ENCODE assay signal across 8 cellular contexts in the genomic region with DNA sequence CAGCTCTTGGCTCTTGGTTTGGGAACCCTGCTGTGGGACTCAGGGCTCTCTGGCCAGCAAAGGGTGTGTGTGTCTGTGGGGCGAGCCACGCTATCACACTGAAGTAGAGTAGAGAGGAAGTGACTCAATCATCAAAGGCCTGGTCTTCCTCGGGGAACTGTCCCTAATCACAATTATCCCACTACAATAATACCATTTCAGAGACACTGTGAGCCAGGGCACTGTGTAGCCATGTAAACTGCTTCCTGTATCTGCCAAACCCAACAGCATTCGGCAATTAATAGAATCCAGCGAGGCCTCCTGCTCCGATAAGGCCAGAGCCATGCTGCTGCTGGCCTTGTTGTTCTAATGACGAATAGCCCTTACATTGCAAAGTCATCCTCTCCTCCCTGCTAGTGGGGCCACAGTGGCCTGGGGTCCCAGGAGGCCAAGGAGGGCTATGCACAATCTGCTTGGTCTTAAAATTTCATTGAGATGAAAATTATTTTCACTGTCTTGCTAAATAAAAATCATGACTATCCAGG. TPM values are rescaled to one million over a fixed set of nuclear protein-coding genes. Genes with fewer than 3 reads are reported as not detected.
DNase-seq lines count a peak whose midpoint lies in the region; ATAC-seq and TF ChIP-seq lines count a peak whose summit lies in the region.
"Had no signal": no experiment of that assay in that cellular context is flagged by ENCODE, and none has a peak within 500 bp of the region (broad histone marks: within the 10 kb centered on the region; RNA-seq: fewer than 3 reads in every experiment).

No MANE protein-coding gene starts in this region.

- POLR2A ChIA-PET in RWPE1 (lab: Yijun Ruan, JAX; ENCODE audit: low non-redundant PET): no interaction called here

- no peaks in the 10 kb centered on the region for H3K36me3 ChIP-seq in spleen

- DNase-seq in RWPE1 (ENCODE audit: low spot score) (no peak), Right ventricle myocardium superior (no peak), spleen (no peak), superior temporal gyrus (ENCODE audit: extremely low spot score) (no peak)
- DNase-seq in activated CD4-positive, alpha-beta T cell treated with anti-CD3 and anti-CD28 coated beads, Interleukin-2, amount 50 U/mL, for 4 hours: no peak

- WGBS in spleen, 5 donors: 32 to 52% (median 42%) methylated on average over 6 to 7 of the region's 7 CpGs

- intact Hi-C loops in Right ventricle myocardium superior (cut with DNase I): no loop called here
- intact Hi-C loops in spleen (cut with DNase I; ENCODE audit: low total_unique reads): no loop called here

- H3K9me3 ChIP-seq in spleen: no peaks in the 10 kb centered on the region

- H3K27me3 ChIP-seq in spleen (replicated peaks in 1 of 7): no peaks in the 10 kb centered on the region

- H3K4me3 ChIP-seq in spleen: no peak overlapping the region

- TF ChIP-seq POLR2A in spleen (IDR thresholded peaks at IDR 0.05): no peak

- CTCF ChIA-PET in RWPE1 (lab: Yijun Ruan, JAX): interaction anchor here (0.6 kb wide), 1 partner anchor 437 kb away, joined by 4 read pairs; no protein-coding TSS in a partner anchor

- TF ChIP-seq CTCF in RWPE1 (conservative IDR thresholded peaks at IDR 0.05; ENCODE audit: low read depth) (no peak), spleen (IDR thresholded peaks at IDR 0.05 in 8 of 11, conservative IDR thresholded peaks at IDR 0.05 in 3 of 11) (no peak)

- ATAC-seq in GM21447 (IDR thresholded peaks at IDR 0.05; ENCODE audit: unreplicated experiment) (peak; percentile 30), Right ventricle myocardium superior (ENCODE audit: poor library complexity) (peak; percentile 69), GM19467 (IDR thresholded peaks at IDR 0.05; ENCODE audit: unreplicated experiment) (no peak)

- H3K27ac ChIP-seq in RWPE1 (peak overlapping the region; percentile 52), spleen (peak overlapping the region in 6 of 8 donors; percentile 51 to 72 (median 60))
- H3K27ac ChIP-seq: epithelial cell of prostate had no signal

- peaks cover 0 to 42% (median 29%) of the 10 kb centered on the region in 6 donors for H3K4me1 ChIP-seq in spleen

RNA-seq across cellular contexts. Expression of gene LMO2, which starts 49.8 kb away (rescaled TPM):
- total RNA-seq in Right ventricle myocardium superior (9.1 TPM), spleen (10 to 100 TPM; 46.6 to 79.4 (median 63.5) TPM)
- 10 to 100 TPM; 36.0 to 66.6 (median 48.9) TPM for polyA plus RNA-seq in spleen
